Comparison of ENCODE assay signal across 1 cellular context in the genomic region with DNA sequence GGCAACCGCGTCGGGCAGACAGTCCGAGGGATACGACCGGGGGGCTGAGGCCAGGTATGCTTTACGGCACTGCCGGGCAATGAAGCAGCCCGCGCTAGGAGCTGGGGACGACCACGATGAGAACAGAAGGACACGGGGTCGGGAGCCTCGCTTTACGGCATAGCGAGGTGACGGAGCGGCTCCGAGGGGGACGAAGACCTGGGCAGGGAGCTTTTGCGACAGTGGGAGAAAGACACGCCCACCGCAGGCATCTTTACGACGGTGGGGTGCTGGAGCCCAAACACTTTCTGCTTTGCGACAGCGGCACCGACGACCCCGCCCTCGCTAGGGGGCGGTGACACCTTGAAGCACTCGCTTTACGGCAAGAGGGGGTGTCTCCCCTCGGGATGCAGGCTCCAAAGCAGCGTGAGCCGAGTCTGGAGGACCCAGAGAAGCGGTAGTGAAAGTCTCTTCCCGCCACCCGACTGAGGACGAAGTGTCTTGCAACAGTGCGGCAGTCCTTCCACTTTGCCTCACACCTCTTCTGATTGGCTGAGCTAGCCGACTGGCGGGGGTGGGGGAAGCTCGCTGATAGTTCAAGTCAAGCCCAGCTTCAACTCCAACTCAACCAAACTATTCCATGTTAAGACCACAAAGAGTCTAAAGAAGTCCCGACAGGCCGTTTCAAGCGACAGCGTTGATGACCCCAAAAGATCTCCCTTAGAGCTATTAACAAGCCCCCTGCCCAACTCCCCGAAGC.
TF ChIP-seq lines count a peak whose summit lies in the region.

No MANE protein-coding gene starts in this region.

TF ChIP-seq in endothelial cell of umbilical vein, 7 proteins besides CTCF, POLR2A, EP300 and RAD21 (continued from another document):
- no peak for TF ChIP-seq EZH2 (IDR thresholded peaks at IDR 0.05; ENCODE audit: borderline replicate concordance, low read depth, low read length, severe bottlenecking)
- TF ChIP-seq MYC (IDR thresholded peaks at IDR 0.05; ENCODE audit: low read depth, low read length): peak; percentile 1
- TF ChIP-seq, protein P1, sequence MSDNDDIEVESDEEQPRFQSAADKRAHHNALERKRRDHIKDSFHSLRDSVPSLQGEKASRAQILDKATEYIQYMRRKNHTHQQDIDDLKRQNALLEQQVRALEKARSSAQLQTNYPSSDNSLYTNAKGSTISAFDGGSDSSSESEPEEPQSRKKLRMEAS (IDR thresholded peaks at IDR 0.05; ENCODE audit: insufficient read depth, insufficient read length): peak; percentile 38
- no peak for TF ChIP-seq POLR2AphosphoS5 (IDR thresholded peaks at IDR 0.05; ENCODE audit: insufficient read depth, low read depth, low read length)
